29 cellular contexts compared by ENCODE assay signal in the genomic region with DNA sequence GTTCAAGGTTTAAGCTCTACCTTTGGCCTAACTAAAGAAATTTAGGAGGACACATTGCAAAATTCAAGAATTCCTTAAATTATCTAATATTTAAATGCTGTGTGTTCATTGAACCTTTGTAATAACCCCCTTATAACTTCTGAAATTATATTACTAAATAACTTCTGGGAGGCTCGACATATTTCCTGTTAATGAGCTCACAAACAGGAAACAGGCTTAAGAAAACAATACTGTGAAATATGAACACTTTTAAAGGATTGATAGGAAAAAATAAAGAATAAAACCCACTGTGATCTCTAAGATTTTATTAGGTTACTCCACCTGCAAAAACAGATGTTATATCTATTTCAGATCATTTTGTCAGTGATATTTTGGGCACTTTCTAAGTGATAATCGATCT.
DNase-seq lines count a peak whose midpoint lies in the region; FAIRE-seq and TF ChIP-seq lines count a peak whose summit lies in the region.
"Had no signal": no experiment of that assay in that cellular context is flagged by ENCODE, and none has a peak within 500 bp of the region (broad histone marks: within the 10 kb centered on the region; RNA-seq: fewer than 3 reads in every experiment).

No MANE protein-coding gene starts in this region.

- no peak overlapping the region for H3K27ac ChIP-seq in endothelial cell of umbilical vein (ENCODE audit: insufficient read depth, low read depth, low read length)
- H3K27ac ChIP-seq: 22Rv1; A549; BLaER1; BLaER1 treated with 17β-estradiol and CSF1 and Interleukin-3, amounts not matched to agents 10 nM and 100 nM; C4-2B had no signal

- no peak overlapping the region for H2AFZ ChIP-seq in endothelial cell of umbilical vein (ENCODE audit: low read depth, low read length)

- FAIRE-seq in endothelial cell of umbilical vein (lab: Jason Lieb, UNC), result no peak
- FAIRE-seq: A549, D721Med had no signal

- no peak overlapping the region for H3K9ac ChIP-seq in endothelial cell of umbilical vein (replicated peaks; ENCODE audit: extremely low read depth, insufficient read depth, low read length)
- H3K9ac ChIP-seq: BLaER1; BLaER1 treated with 17β-estradiol and CSF1 and Interleukin-3, amounts not matched to agents 10 nM and 100 nM had no signal

- intact Hi-C loops in endothelial cell of umbilical vein (cut with micrococcal nuclease), result loop anchor here (2.0 kb wide), 1 partner anchor 14 kb away; no protein-coding TSS in a partner anchor

- no peaks in the 10 kb centered on the region for H3K79me2 ChIP-seq in endothelial cell of umbilical vein (ENCODE audit: control insufficient read depth, insufficient read depth, low read length)

- TF ChIP-seq POLR2A in endothelial cell of umbilical vein (IDR thresholded peaks at IDR 0.05; ENCODE audit: low read depth, low read length), result no peak

- POLR2A ChIA-PET in endothelial cell of umbilical vein (lab: Charles Lee), result no interaction called here

- BruUV-seq in endothelial cell of umbilical vein (replicated peaks; lab: Mats Ljungman, UMichigan), result no TSS peak

- H3K9me1 ChIP-seq in endothelial cell of umbilical vein (replicated peaks; ENCODE audit: control insufficient read depth, extremely low read depth, insufficient read depth, low read length), result no peaks in the 10 kb centered on the region

- H4K20me1 ChIP-seq in endothelial cell of umbilical vein (replicated peaks; ENCODE audit: control insufficient read depth, extremely low read depth, insufficient read depth, low read length), result no peaks in the 10 kb centered on the region
- H4K20me1 ChIP-seq: BLaER1; BLaER1 treated with 17β-estradiol and CSF1 and Interleukin-3, amounts not matched to agents 10 nM and 100 nM had no signal

- CTCF ChIA-PET in endothelial cell of umbilical vein (lab: Charles Lee), result interaction anchor here (1.0 to 1.4 kb wide), 7 partner anchors 10 to 62 kb away, joined by 3 to 5 read pairs (median 3); no protein-coding TSS in a partner anchor

- H3K4me3 ChIP-seq in endothelial cell of umbilical vein (replicated peaks in 1 of 3; ENCODE audit: insufficient read depth in 1 of 3, low read depth in 1 of 3, low read length in 3 of 3), result no peak overlapping the region
- H3K4me3 ChIP-seq: A549; BLaER1; BLaER1 treated with 17β-estradiol and CSF1 and Interleukin-3, amounts not matched to agents 10 nM and 100 nM had no signal

- no peaks in the 10 kb centered on the region for H3K27me3 ChIP-seq in endothelial cell of umbilical vein (ENCODE audit: control insufficient read depth in 2 of 2, insufficient read depth in 2 of 2, low read length in 2 of 2)
- H3K27me3 ChIP-seq: BE2C; BLaER1; BLaER1 treated with 17β-estradiol and CSF1 and Interleukin-3, amounts not matched to agents 10 nM and 100 nM had no signal

- DNase-seq in dermis blood vessel endothelial cell (peak; percentile 50), endothelial cell of umbilical vein (ENCODE audit: low read depth, low spot score) (peak; percentile 46), C1 segment of cervical spinal cord (lab: John Stamatoyannopoulos, UW) (no peak), foreskin melanocyte (no peak)
- DNase-seq: 8988T; ACHN; AML-193; BE2C; Caco-2; Calu3; CD4-positive, alpha-beta memory T cell; CD4-positive, alpha-beta T cell; CD4-positive, CD25-positive, alpha-beta regulatory T cell; CD8-positive, alpha-beta memory T cell; CD8-positive, alpha-beta T cell; COR-L47; DMS 273 treated with DMSO at 0.1 percent for 48 hours; DMS153; DMS53; DMS79; DMS79 treated with DMSO at 0.1 percent for 48 hours; DND-41; EL had no signal

- H3K4me2 ChIP-seq in endothelial cell of umbilical vein (ENCODE audit: insufficient read depth, low read length), result peak overlapping the region; percentile 88
- H3K4me2 ChIP-seq: A549; BLaER1; BLaER1 treated with 17β-estradiol and CSF1 and Interleukin-3, amounts not matched to agents 10 nM and 100 nM had no signal

- dilution Hi-C loops in endothelial cell of umbilical vein (cut with MboI; ENCODE audit: extremely low pct_ligation_motif_present, low sequenced_read_pairs), result no loop called here

- H3K9me3 ChIP-seq in endothelial cell of umbilical vein (replicated peaks; ENCODE audit: control insufficient read depth, insufficient read depth, low read length), result no peaks in the 10 kb centered on the region
- H3K9me3 ChIP-seq: A549, BE2C had no signal

- no peak for TF ChIP-seq CTCF in endothelial cell of umbilical vein (IDR thresholded peaks at IDR 0.05; ENCODE audit: extremely low read depth in 1 of 2, insufficient read depth in 1 of 2, low read depth in 1 of 2, low read length in 2 of 2)

- H3K36me3 ChIP-seq in endothelial cell of umbilical vein (ENCODE audit: control insufficient read depth in 2 of 2, extremely low read depth in 1 of 2, insufficient read depth in 2 of 2, low read length in 2 of 2), result no peaks in the 10 kb centered on the region
- H3K36me3 ChIP-seq: BE2C; BLaER1; BLaER1 treated with 17β-estradiol and CSF1 and Interleukin-3, amounts not matched to agents 10 nM and 100 nM had no signal

- peaks cover 11% of the 10 kb centered on the region for H3K4me1 ChIP-seq in endothelial cell of umbilical vein (ENCODE audit: control insufficient read depth, extremely low read depth, insufficient read depth, low read length)
- H3K4me1 ChIP-seq: A549; BE2C; BLaER1; BLaER1 treated with 17β-estradiol and CSF1 and Interleukin-3, amounts not matched to agents 10 nM and 100 nM; Caco-2 had no signal

TF ChIP-seq in endothelial cell of umbilical vein, 7 proteins besides CTCF, POLR2A, EP300 and RAD21:
- TF ChIP-seq FOS (IDR thresholded peaks at IDR 0.05; ENCODE audit: borderline replicate concordance, insufficient read depth, low read length) (no peak), EZH2 (IDR thresholded peaks at IDR 0.05; ENCODE audit: borderline replicate concordance, low read depth, low read length, severe bottlenecking) (no peak), JUN (IDR thresholded peaks at IDR 0.05; ENCODE audit: borderline replicate concordance, insufficient read depth, insufficient read length, low read depth) (no peak), GATA2 (IDR thresholded peaks at IDR 0.05; ENCODE audit: insufficient read depth, insufficient read length, low read depth, low read length) (no peak), POLR2AphosphoS5 (IDR thresholded peaks at IDR 0.05; ENCODE audit: insufficient read depth, low read depth, low read length) (no peak), MYC (IDR thresholded peaks at IDR 0.05; ENCODE audit: low read depth, low read length) (no peak)
- TF ChIP-seq, protein P1, sequence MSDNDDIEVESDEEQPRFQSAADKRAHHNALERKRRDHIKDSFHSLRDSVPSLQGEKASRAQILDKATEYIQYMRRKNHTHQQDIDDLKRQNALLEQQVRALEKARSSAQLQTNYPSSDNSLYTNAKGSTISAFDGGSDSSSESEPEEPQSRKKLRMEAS (IDR thresholded peaks at IDR 0.05; ENCODE audit: insufficient read depth, insufficient read length), result no peak

Comparison
In these comparisons a context has a peak if more than half of its experiments do, and no peak if none do; other contexts are left out.
1. DNase-seq: peak in dermis blood vessel endothelial cell (single experiment) and endothelial cell of umbilical vein (single experiment); none in C1 segment of cervical spinal cord (0 of 14) and foreskin melanocyte (single experiment).